ENCODE assay signal across 1 cellular context in the genomic region with DNA sequence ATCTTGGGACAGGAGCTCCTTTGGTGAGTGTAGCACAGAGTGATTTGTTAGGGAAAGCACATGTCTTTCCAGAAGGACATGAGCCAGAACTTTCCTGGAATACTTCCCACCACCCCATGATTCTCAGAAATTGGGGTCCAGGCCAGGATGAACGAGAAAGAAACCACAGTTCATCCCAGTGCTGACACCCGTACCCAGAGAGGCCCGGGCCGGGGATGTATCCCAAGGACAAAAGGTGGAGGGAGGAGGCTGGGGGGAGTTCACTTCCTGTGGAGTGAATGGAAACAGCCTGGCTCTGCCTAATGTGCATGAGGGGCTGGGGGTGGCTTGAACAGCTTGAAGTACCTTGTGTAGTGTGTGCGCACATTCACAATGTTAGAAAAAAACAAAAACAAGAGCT.
TF ChIP-seq lines count a peak whose summit lies in the region.

No MANE protein-coding gene starts in this region.

TF ChIP-seq in WTC11, 78 proteins besides CTCF, POLR2A, EP300 and RAD21 (continued from another document):
- TF ChIP-seq IRF2 (CRISPR knock-in tag; IDR thresholded peaks at IDR 0.05; ENCODE audit: borderline replicate concordance, low read depth) (no peak), AFF4 (CRISPR knock-in tag; IDR thresholded peaks at IDR 0.05; ENCODE audit: borderline replicate concordance) (no peak), ELF4 (CRISPR knock-in tag; IDR thresholded peaks at IDR 0.05; ENCODE audit: low read depth) (no peak), TEAD4 (CRISPR knock-in tag; IDR thresholded peaks at IDR 0.05) (no peak), ZNF317 (CRISPR knock-in tag; IDR thresholded peaks at IDR 0.05; ENCODE audit: borderline replicate concordance, low read depth) (no peak), FOXJ3 (CRISPR knock-in tag; IDR thresholded peaks at IDR 0.05; ENCODE audit: borderline replicate concordance) (no peak), MYBL2 (CRISPR knock-in tag; IDR thresholded peaks at IDR 0.05) (no peak), TEAD1 (CRISPR knock-in tag; IDR thresholded peaks at IDR 0.05) (no peak), NR3C1 (CRISPR knock-in tag; conservative IDR thresholded peaks at IDR 0.05; ENCODE audit: low read depth) (no peak), ESRRA (CRISPR knock-in tag; IDR thresholded peaks at IDR 0.05; ENCODE audit: borderline replicate concordance) (no peak), E2F5 (CRISPR knock-in tag; IDR thresholded peaks at IDR 0.05) (no peak)
TF ChIP-seq in WTC11: peak in this region for 0.
